ENCODE assay signal across 8 cellular contexts in the genomic region with DNA sequence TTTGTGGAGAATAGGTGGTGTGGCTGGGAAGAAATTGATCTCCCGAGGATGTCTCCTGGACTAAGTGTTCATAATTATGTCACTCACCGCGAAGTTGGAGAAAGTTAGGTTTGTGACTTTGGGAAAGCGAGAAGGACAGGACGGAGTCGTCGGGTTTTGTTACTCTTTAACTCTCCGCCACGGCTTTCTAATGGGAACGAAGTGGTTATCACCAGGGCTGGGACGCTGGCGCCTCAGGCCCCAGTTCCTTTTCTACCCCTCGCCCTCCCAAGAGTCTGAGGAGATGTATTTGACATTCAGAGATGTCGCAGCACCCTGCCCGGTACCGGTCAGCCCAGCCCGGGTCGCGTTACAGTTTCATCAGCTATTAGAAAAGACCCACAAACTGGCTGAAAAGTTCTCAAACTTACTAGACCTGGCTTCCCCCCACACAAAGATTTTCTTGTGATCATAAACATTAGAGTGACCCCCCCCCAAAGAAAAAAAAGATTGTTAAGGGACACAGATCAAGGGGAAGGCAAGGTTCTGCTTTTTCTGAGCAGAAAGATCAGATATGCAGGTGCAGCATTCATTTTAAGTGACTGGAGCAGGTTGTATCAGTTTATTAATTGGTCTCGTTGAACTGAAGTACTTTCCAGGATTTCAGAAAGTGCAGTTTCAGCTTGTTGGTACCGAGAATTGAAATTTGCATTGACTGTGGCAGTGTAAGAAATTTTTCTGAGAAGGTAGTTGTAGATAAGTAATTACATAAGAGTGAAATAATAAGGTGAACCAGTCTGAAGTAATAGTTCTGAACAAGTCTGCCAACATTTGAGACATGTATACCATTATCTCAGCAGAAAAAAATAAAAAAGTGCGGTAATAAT. TPM values are rescaled to one million over a fixed set of nuclear protein-coding genes. Genes with fewer than 3 reads are reported as not detected.
DNase-seq lines count a peak whose midpoint lies in the region; ATAC-seq and TF ChIP-seq lines count a peak whose summit lies in the region.

No MANE protein-coding gene starts in this region.

- POLR2A ChIA-PET in IMR-90 (lab: Charles Lee; ENCODE audit: unreplicated experiment), result no interaction called here

- peak overlapping the region; percentile 96 for H3K4me2 ChIP-seq in IMR-90 (ENCODE audit: low read depth, low read length)

- H3K27me3 ChIP-seq in CD4-positive, CD25-positive, alpha-beta regulatory T cell (ENCODE audit: control insufficient read depth, insufficient read depth, low read length), result peaks cover 8% of the 10 kb centered on the region
- H3K27me3 ChIP-seq in IMR-90 (ENCODE audit: control insufficient read depth, insufficient read depth, low read length) (no peaks in the 10 kb centered on the region), stomach (no peaks in the 10 kb centered on the region)

- peak overlapping the region; percentile 87 for H3K4me3 ChIP-seq in CD4-positive, CD25-positive, alpha-beta regulatory T cell (ENCODE audit: low read depth, low read length)
- H3K4me3 ChIP-seq in IMR-90 (ENCODE audit: insufficient read depth, low read depth, low read length) (peak overlapping the region; percentile 82), stomach (peak overlapping the region; percentile 65 to 85 (median 81))

- H3K36me3 Mint-ChIP-seq in CD4-positive, CD25-positive, alpha-beta regulatory T cell, result no peaks in the 10 kb centered on the region
- no peaks in the 10 kb centered on the region for H3K36me3 Mint-ChIP-seq in activated naive CD8-positive, alpha-beta T cell treated with anti-CD3 and anti-CD28 coated beads, Interleukin-2, amount 50 U/mL, for 24 hours (ENCODE audit: low read depth)
- peaks cover 0 to under 1% (median 0%) of the 10 kb centered on the region in 3 donors for H3K36me3 Mint-ChIP-seq in immature natural killer cell

- CTCF ChIA-PET in IMR-90 (lab: Yijun Ruan, JAX), result interaction anchor here (0.9 kb wide), 1 partner anchor 122 kb away, joined by 3 read pairs; no protein-coding TSS in a partner anchor

- TF ChIP-seq CTCF in IMR-90 (conservative IDR thresholded peaks at IDR 0.05; ENCODE audit: low read depth, low read length), result no peak
- TF ChIP-seq CTCF in stomach (IDR thresholded peaks at IDR 0.05), result no peak

- H2AK9ac ChIP-seq in IMR-90 (replicated peaks; ENCODE audit: low read depth, low read length, poor library complexity), result peak overlapping the region; percentile 95

- H3K27ac Mint-ChIP-seq in CD4-positive, CD25-positive, alpha-beta regulatory T cell, result peak overlapping the region; percentile 95 to 97 (median 96)
- peak overlapping the region; percentile 91 for H3K27ac Mint-ChIP-seq in activated naive CD8-positive, alpha-beta T cell treated with anti-CD3 and anti-CD28 coated beads, Interleukin-2, amount 50 U/mL, for 24 hours
- H3K27ac Mint-ChIP-seq in immature natural killer cell, result peak overlapping the region; percentile 71 to 98 (median 90)

- no peaks in the 10 kb centered on the region for H3K9me3 Mint-ChIP-seq in CD4-positive, CD25-positive, alpha-beta regulatory T cell
- no peaks in the 10 kb centered on the region for H3K9me3 Mint-ChIP-seq in activated naive CD8-positive, alpha-beta T cell treated with anti-CD3 and anti-CD28 coated beads, Interleukin-2, amount 50 U/mL, for 24 hours
- H3K9me3 Mint-ChIP-seq in immature natural killer cell, result no peaks in the 10 kb centered on the region

- no peak overlapping the region for H4K91ac ChIP-seq in IMR-90 (ENCODE audit: insufficient read depth, low read depth, low read length)

- TF ChIP-seq EP300 in stomach (IDR thresholded peaks at IDR 0.05), result no peak

- no peaks in the 10 kb centered on the region for H3K9me1 ChIP-seq in IMR-90 (ENCODE audit: insufficient read depth, low read length)

- H2BK120ac ChIP-seq in IMR-90 (ENCODE audit: low read depth, low read length), result peak overlapping the region; percentile 50; the same call in 1 of the 2 replicates

- H3K4me1 ChIP-seq in CD4-positive, CD25-positive, alpha-beta regulatory T cell (ENCODE audit: control insufficient read depth, insufficient read depth, low read length, poor library complexity, severe bottlenecking), result peaks cover 46% of the 10 kb centered on the region
- H3K4me1 ChIP-seq in IMR-90 (ENCODE audit: control insufficient read depth, insufficient read depth, low read length), result peaks cover 2% of the 10 kb centered on the region; the same call in 1 of the 2 replicates
- peaks cover 8 to 48% (median 34%) of the 10 kb centered on the region in 4 donors for H3K4me1 ChIP-seq in stomach

- dilution Hi-C loops in IMR-90 (cut with HindIII; ENCODE audit: low sequenced_read_pairs, unreplicated experiment), result no loop called here

- TF ChIP-seq RAD21 in IMR-90 (IDR thresholded peaks at IDR 0.05; ENCODE audit: low read length), result no peak

- H2BK15ac ChIP-seq in IMR-90 (ENCODE audit: low read depth, low read length), result no peak overlapping the region

- TF ChIP-seq POLR2A in IMR-90 (IDR thresholded peaks at IDR 0.05; ENCODE audit: low read depth, low read length) (no peak), stomach (IDR thresholded peaks at IDR 0.05) (no peak)

- peaks cover 24% of the 10 kb centered on the region for H3K27me3 Mint-ChIP-seq in CD4-positive, CD25-positive, alpha-beta regulatory T cell
- H3K27me3 Mint-ChIP-seq in activated naive CD8-positive, alpha-beta T cell treated with anti-CD3 and anti-CD28 coated beads, Interleukin-2, amount 50 U/mL, for 24 hours, result no peaks in the 10 kb centered on the region
- peaks cover 19 to 28% (median 27%) of the 10 kb centered on the region in 3 donors for H3K27me3 Mint-ChIP-seq in immature natural killer cell (ENCODE audit: low read depth in 3 of 3)

- intact Hi-C loops in IMR-90 (cut with micrococcal nuclease), result loop anchor here (5.0 to 10.0 kb wide), 6 partner anchors 55 to 708 kb away; no protein-coding TSS in a partner anchor
- intact Hi-C loops in stomach (cut with DNase I; ENCODE audit: low total_unique reads), result no loop called here

- H3K14ac ChIP-seq in IMR-90 (replicated peaks; ENCODE audit: low read depth, low read length), result peak overlapping the region; percentile 74; the same call in 1 of the 2 replicates

- no peak for ATAC-seq in CD4-positive, CD25-positive, alpha-beta regulatory T cell (ENCODE audit: low read depth in 2 of 2)
- ATAC-seq in IMR-90 (ENCODE audit: low read depth) (no peak), GM21423 (IDR thresholded peaks at IDR 0.05; ENCODE audit: unreplicated experiment) (no peak), GM21381 (IDR thresholded peaks at IDR 0.05; ENCODE audit: unreplicated experiment) (no peak)
- ATAC-seq in activated naive CD8-positive, alpha-beta T cell treated with anti-CD3 and anti-CD28 coated beads, Interleukin-2, amount 50 U/mL, for 24 hours, result no peak

- no peak overlapping the region for H4K5ac ChIP-seq in IMR-90 (ENCODE audit: low read depth, low read length)

- no peaks in the 10 kb centered on the region for H3K9me3 ChIP-seq in CD4-positive, CD25-positive, alpha-beta regulatory T cell (ENCODE audit: control insufficient read depth in 2 of 2, low read length in 2 of 2)
- H3K9me3 ChIP-seq in IMR-90 (ENCODE audit: control insufficient read depth, insufficient read depth, low read length) (no peaks in the 10 kb centered on the region), stomach (no peaks in the 10 kb centered on the region)

- H3K4me1 Mint-ChIP-seq in CD4-positive, CD25-positive, alpha-beta regulatory T cell, result peaks cover 3 to 26% (median 19%) of the 10 kb centered on the region in 4 donors
- peaks cover 23% of the 10 kb centered on the region for H3K4me1 Mint-ChIP-seq in activated naive CD8-positive, alpha-beta T cell treated with anti-CD3 and anti-CD28 coated beads, Interleukin-2, amount 50 U/mL, for 24 hours
- H3K4me1 Mint-ChIP-seq in immature natural killer cell, result peaks cover 11 to 27% of the 10 kb centered on the region in 2 donors

- H3K56ac ChIP-seq in IMR-90 (ENCODE audit: extremely low read depth, insufficient read depth, low read length), result peak overlapping the region; percentile 13

- peak overlapping the region; percentile 78 for H3K9ac ChIP-seq in IMR-90 (ENCODE audit: low read depth, low read length)

- peaks cover 13% of the 10 kb centered on the region for H3K36me3 ChIP-seq in CD4-positive, CD25-positive, alpha-beta regulatory T cell (ENCODE audit: control insufficient read depth, insufficient read depth, low read length)
- peaks cover 15% of the 10 kb centered on the region for H3K36me3 ChIP-seq in IMR-90 (ENCODE audit: control insufficient read depth, insufficient read depth, low read length)
- peaks cover 13 to 17% (median 16%) of the 10 kb centered on the region in 4 donors for H3K36me3 ChIP-seq in stomach

- H3K4ac ChIP-seq in IMR-90 (ENCODE audit: low read depth, low read length), result peak overlapping the region; percentile 78; the same call in 1 of the 2 replicates

- 21% methylated on average over 4 of the region's 22 CpGs; no CpG with 5 or more reads in 1 of the 2 experiments for WGBS in IMR-90 (ENCODE audit: extremely low coverage in 2 of 2, insufficient read length in 1 of 2), 2 experiments
- WGBS in stomach, 5 donors, result 4 to 12% (median 5%) methylated on average over 22 of the region's 22 CpGs

- 0 out of 2 replicates have a peak overlapping the region, but pooled peaks have one; percentile 11 for H3K18ac ChIP-seq in IMR-90 (ENCODE audit: low read depth, low read length)

- peak overlapping the region; percentile 76 for H2AFZ ChIP-seq in IMR-90 (replicated peaks; ENCODE audit: low read length, poor library complexity)

- H3K4me3 Mint-ChIP-seq in CD4-positive, CD25-positive, alpha-beta regulatory T cell, result peak overlapping the region in 3 of 4 donors; percentile 96 to 97 (median 97)
- peak overlapping the region; percentile 93 for H3K4me3 Mint-ChIP-seq in activated naive CD8-positive, alpha-beta T cell treated with anti-CD3 and anti-CD28 coated beads, Interleukin-2, amount 50 U/mL, for 24 hours
- peak overlapping the region; percentile 95 to 99 (median 98) for H3K4me3 Mint-ChIP-seq in immature natural killer cell

- H3K27ac ChIP-seq in CD4-positive, CD25-positive, alpha-beta regulatory T cell (ENCODE audit: insufficient read depth, low read length, poor library complexity, severe bottlenecking), result peak overlapping the region; percentile 77
- H3K27ac ChIP-seq in IMR-90 (ENCODE audit: insufficient read depth, low read length) (0 out of 2 replicates have a peak overlapping the region, but pooled peaks have one; percentile 13), stomach (peak overlapping the region; percentile 87 to 100 (median 98))

- H3K79me1 ChIP-seq in IMR-90 (ENCODE audit: low read depth in 1 of 2, low read length in 2 of 2), result peaks cover 24 to 43% of the 10 kb centered on the region in 2 experiments

- peaks cover 26% of the 10 kb centered on the region for H4K20me1 ChIP-seq in IMR-90 (ENCODE audit: insufficient read depth, low read length)

- H2AK5ac ChIP-seq in IMR-90 (ENCODE audit: low read depth, low read length), result peak overlapping the region; percentile 48; the same call in 1 of the 2 replicates

- H2BK5ac ChIP-seq in IMR-90 (ENCODE audit: low read depth, low read length, poor library complexity, severe bottlenecking), result peak overlapping the region; percentile 15

- no peak overlapping the region for H2BK20ac ChIP-seq in IMR-90 (ENCODE audit: low read depth, low read length)

- peak overlapping the region in 1 of 2 experiments; percentile 15; a peak in 1 of 4 replicates for H4K8ac ChIP-seq in IMR-90 (ENCODE audit: low read depth in 2 of 2, low read length in 2 of 2)

- in situ Hi-C loops in IMR-90 (cut with MboI; ENCODE audit: low sequenced_read_pairs), result loop anchor here (25.0 kb wide), 1 partner anchor 212 kb away; no protein-coding TSS in a partner anchor

- DNase-seq in CD4-positive, CD25-positive, alpha-beta regulatory T cell, result peak in 1 of 3 donors; percentile 78
- DNase-seq in IMR-90 (no peak), immature natural killer cell (peak in 1 of 3 donors; percentile 10), stomach (no peak), NCI-H2081 (lab: John Stamatoyannopoulos, UW) (no peak)
- DNase-seq in activated naive CD8-positive, alpha-beta T cell treated with anti-CD3 and anti-CD28 coated beads, Interleukin-2, amount 50 U/mL, for 24 hours, result peak; percentile 28

- BruUV-seq in IMR-90 (replicated peaks; lab: Mats Ljungman, UMichigan), result no TSS peak

- peak overlapping the region; percentile 89 for H3K23ac ChIP-seq in IMR-90 (ENCODE audit: low read depth, low read length)

RNA-seq across cellular contexts. Expression of a gene that starts 0.9 kb away (rescaled TPM):
- 21.7 TPM for total RNA-seq in CD4-positive, CD25-positive, alpha-beta regulatory T cell
- 1 to 10 TPM in 3 of 4 donors, under 1 TPM in 1; 0.76 to 2.1 (median 1.9) TPM for polyA plus RNA-seq in CD4-positive, CD25-positive, alpha-beta regulatory T cell
- total RNA-seq in IMR-90 (2012; rRNA removed), result 14.7 and 16.0 TPM in 2 replicates
- polyA plus RNA-seq in IMR-90 (2012; rRNA removed), result 10.0 and 10.3 TPM in 2 replicates
- 5.8 and 6.4 TPM in 2 replicates for polyA plus RNA-seq in IMR-90 (2012; cell fraction: cytosol; rRNA removed)
- polyA plus RNA-seq in IMR-90 (2012; cell fraction: nucleus; rRNA removed; ENCODE audit: low replicate concordance), result 15.5 and 19.3 TPM in 2 replicates
- under 1 TPM; 0.25 to 0.99 (median 0.72) TPM for polyA plus RNA-seq in immature natural killer cell
- total RNA-seq in stomach, result 10 to 100 TPM; 14.6 to 27.2 (median 18.7) TPM
- 1 to 10 TPM; 5.7 to 7.4 (median 7.2) TPM for polyA plus RNA-seq in stomach

Comparison
In these comparisons a context has a peak if more than half of its experiments do, and no peak if none do; other contexts are left out.
1. H3K27ac ChIP-seq: peak in every context shown above with its lines; median percentile 98 in stomach; 77 in CD4-positive, CD25-positive, alpha-beta regulatory T cell; 13 in IMR-90.